In the genomic region with DNA sequence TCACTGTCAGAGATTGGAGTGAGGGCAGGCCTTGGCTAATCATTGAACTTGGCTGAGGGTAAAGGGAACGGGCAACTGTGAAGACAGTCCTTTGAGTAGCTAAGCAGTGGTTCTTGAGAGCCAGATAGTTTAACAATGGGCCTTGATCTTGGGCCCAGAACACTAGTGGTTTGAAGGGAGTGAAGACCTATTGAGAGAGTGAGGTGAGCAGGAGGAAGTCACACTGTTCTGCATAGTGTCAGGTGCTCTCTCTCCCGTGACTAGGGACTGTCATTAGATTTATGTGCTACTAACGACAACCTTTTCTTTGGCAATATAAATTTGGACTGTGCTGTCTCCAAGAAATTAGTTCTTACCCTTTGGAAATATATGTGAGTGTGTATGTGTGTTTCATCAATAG, we compare ENCODE assay signal across 1 cellular context.
TF ChIP-seq lines count a peak whose summit lies in the region.

No MANE protein-coding gene starts in this region.

TF ChIP-seq in HepG2, 621 proteins besides CTCF, POLR2A, EP300 and RAD21:
- TF ChIP-seq CENPX (CRISPR knock-in tag; IDR thresholded peaks at IDR 0.05) = no peak
- TF ChIP-seq TMF1 (CRISPR knock-in tag; IDR thresholded peaks at IDR 0.05; ENCODE audit: low read depth) = no peak
- TF ChIP-seq NR2F1 (CRISPR knock-in tag; IDR thresholded peaks at IDR 0.05) = no peak
- TF ChIP-seq TP53 (CRISPR knock-in tag; conservative IDR thresholded peaks at IDR 0.05) = no peak
- TF ChIP-seq ZNF431 (CRISPR knock-in tag; IDR thresholded peaks at IDR 0.05; ENCODE audit: borderline replicate concordance, low read depth) = no peak
- no peak for TF ChIP-seq ZSCAN22 (CRISPR knock-in tag; IDR thresholded peaks at IDR 0.05)
- no peak for TF ChIP-seq ZFP36L2 (CRISPR knock-in tag; IDR thresholded peaks at IDR 0.05)
- TF ChIP-seq PRDM15 (CRISPR knock-in tag; IDR thresholded peaks at IDR 0.05) = no peak
- TF ChIP-seq CREB1 (IDR thresholded peaks at IDR 0.05) = no peak
- TF ChIP-seq CREB1 (CRISPR knock-in tag; IDR thresholded peaks at IDR 0.05) = no peak
- no peak for TF ChIP-seq HES4 (CRISPR knock-in tag; IDR thresholded peaks at IDR 0.05; ENCODE audit: borderline replicate concordance)
- TF ChIP-seq ZNF577 (CRISPR knock-in tag; IDR thresholded peaks at IDR 0.05; ENCODE audit: borderline replicate concordance, low read depth) = no peak
- TF ChIP-seq ZNF292 (CRISPR knock-in tag; IDR thresholded peaks at IDR 0.05; ENCODE audit: borderline replicate concordance, low read depth) = no peak
- TF ChIP-seq SRY (CRISPR knock-in tag; IDR thresholded peaks at IDR 0.05) = no peak
- no peak for TF ChIP-seq IKZF1 (IDR thresholded peaks at IDR 0.05)
- no peak for TF ChIP-seq ZNF260 (CRISPR knock-in tag; IDR thresholded peaks at IDR 0.05; ENCODE audit: borderline replicate concordance, low read depth)
- no peak for TF ChIP-seq CHD4 (IDR thresholded peaks at IDR 0.05; ENCODE audit: borderline replicate concordance, low read length)
- no peak for TF ChIP-seq ZNF18 (CRISPR knock-in tag; IDR thresholded peaks at IDR 0.05; ENCODE audit: insufficient replicate concordance)
